16 cellular contexts compared by ENCODE assay signal in genomic region chr2:213235741-213236140, GRCh38.
"Had no signal": no experiment of that assay in that cellular context is flagged by ENCODE, and none has a peak within 500 bp of the region (broad histone marks: within the 10 kb centered on the region; RNA-seq: fewer than 3 reads in every experiment).

No MANE protein-coding gene starts in this region.

- DNase-seq: colonic mucosa; dermis blood vessel endothelial cell; foreskin keratinocyte; immature natural killer cell; left colon; mammary epithelial cell; naive thymus-derived CD8-positive, alpha-beta T cell; pancreas; right cardiac atrium; small intestine; stimulated activated CD4-positive, alpha-beta T cell treated with anti-CD3 and anti-CD28 coated beads, Interleukin-12 subunit alpha, Interleukin-12 subunit beta, amount 100 ng/mL, for 4 hours; stimulated activated naive CD4-positive, alpha-beta T cell treated with Interleukin-2 at 50 U/mL for 16 hours; thyroid gland had no signal

- H3K36me3 Mint-ChIP-seq: immature natural killer cell; naive thymus-derived CD8-positive, alpha-beta T cell; type B pancreatic cell had no signal

- H3K36me3 ChIP-seq: colonic mucosa, pancreas, suprapubic skin, thyroid gland had no signal

- H3K9me3 Mint-ChIP-seq: immature natural killer cell; naive thymus-derived CD8-positive, alpha-beta T cell had no signal

- H3K9me3 ChIP-seq: colonic mucosa, pancreas, suprapubic skin, thyroid gland had no signal

- H3K27me3 Mint-ChIP-seq: type B pancreatic cell had no signal

- ATAC-seq: foreskin keratinocyte; left colon; naive thymus-derived CD8-positive, alpha-beta T cell; pancreas; right cardiac atrium had no signal

- H3K27ac Mint-ChIP-seq: immature natural killer cell, progenitor cell of endocrine pancreas had no signal

- H3K27me3 ChIP-seq: colonic mucosa, foreskin keratinocyte, pancreas, thyroid gland had no signal

- H3K4me3 Mint-ChIP-seq: immature natural killer cell had no signal

- H3K4me1 ChIP-seq: colonic mucosa had no signal

- H3K27ac ChIP-seq: colonic mucosa, foreskin keratinocyte, pancreas, suprapubic skin, thyroid gland had no signal

- H3K4me3 ChIP-seq: colonic mucosa, pancreas, suprapubic skin, thyroid gland had no signal
